In genomic region chr22:46986788-46987187, GRCh38 we compare ENCODE assay signal across 33 cellular contexts.
"Had no signal": no experiment of that assay in that cellular context is flagged by ENCODE, and none has a peak within 500 bp of the region (broad histone marks: within the 10 kb centered on the region; RNA-seq: fewer than 3 reads in every experiment).

No MANE protein-coding gene starts in this region.

- H3K36me3 ChIP-seq: brain microvascular endothelial cell had no signal

- ATAC-seq: activated CD4-positive, alpha-beta T cell treated with anti-CD3 and anti-CD28 coated beads for 36 hours; activated T-cell treated with anti-CD3 and anti-CD28 coated beads, Interleukin-2, amount 50 U/mL, for 72 hours; esophagus mucosa; T-cell had no signal

- H3K27me3 ChIP-seq: brain microvascular endothelial cell, dorsolateral prefrontal cortex had no signal

- H3K27ac Mint-ChIP-seq: activated CD4-positive, alpha-beta memory T cell treated with anti-CD3 and anti-CD28 coated beads, Interleukin-2, amount 10 ng/mL, durations not matched to agents 7 days and 5 days; activated CD4-positive, alpha-beta T cell treated with anti-CD3 and anti-CD28 coated beads for 36 hours; activated CD4-positive, alpha-beta T cell treated with anti-CD3 and anti-CD28 coated beads, Interleukin-2, amount 10 ng/mL, durations not matched to agents 7 days and 5 days; activated naive CD8-positive, alpha-beta T cell; activated T-cell treated with anti-CD3 and anti-CD28 coated beads, Interleukin-2, amount 50 U/mL, for 24 hours; activated T-cell treated with anti-CD3 and anti-CD28 coated beads, Interleukin-2, amount 50 U/mL, for 72 hours; dendritic cell treated with granulocyte-macrophage colony-stimulating factor and Interleukin-4, amounts not matched to agents 40 ng/mL and 50 ng/mL, for 4 days; endodermal cell; T-cell; T-helper 1 cell treated with Interleukin-12 subunit alpha and Interleukin-12 subunit beta and Interleukin-4 antibody, amounts not matched to agents 30 μg/mL and 1 μg/mL, for 36 hours; T-helper 2 cell treated with Interferon-gamma antibody and Interleukin-4, amounts not matched to agents 5 μg/mL and 100 μg/mL, for 36 hours had no signal

- H3K4me1 Mint-ChIP-seq: activated CD4-positive, alpha-beta memory T cell treated with anti-CD3 and anti-CD28 coated beads, Interleukin-2, amount 10 ng/mL, durations not matched to agents 7 days and 5 days; activated CD4-positive, alpha-beta T cell treated with anti-CD3 and anti-CD28 coated beads, Interleukin-2, amount 10 ng/mL, durations not matched to agents 7 days and 5 days; endodermal cell had no signal

- H3K4me3 ChIP-seq: coronary artery, dorsolateral prefrontal cortex had no signal

- FAIRE-seq: astrocyte, bronchial epithelial cell, frontal cortex had no signal

- H3K9me3 Mint-ChIP-seq: activated CD4-positive, alpha-beta memory T cell treated with anti-CD3 and anti-CD28 coated beads, Interleukin-2, amount 10 ng/mL, durations not matched to agents 7 days and 5 days; activated CD4-positive, alpha-beta T cell treated with anti-CD3 and anti-CD28 coated beads, Interleukin-2, amount 10 ng/mL, durations not matched to agents 7 days and 5 days; activated T-cell treated with anti-CD3 and anti-CD28 coated beads, Interleukin-2, amount 50 U/mL, for 24 hours; activated T-cell treated with anti-CD3 and anti-CD28 coated beads, Interleukin-2, amount 50 U/mL, for 72 hours; central memory CD8-positive, alpha-beta T cell; dendritic cell treated with granulocyte-macrophage colony-stimulating factor and Interleukin-4, amounts not matched to agents 40 ng/mL and 50 ng/mL, for 4 days; endodermal cell; T-cell; T-helper 1 cell treated with Interleukin-12 subunit alpha and Interleukin-12 subunit beta and Interleukin-4 antibody, amounts not matched to agents 30 μg/mL and 1 μg/mL, for 36 hours; T-helper 2 cell treated with Interferon-gamma antibody and Interleukin-4, amounts not matched to agents 5 μg/mL and 100 μg/mL, for 36 hours had no signal

- H3K27me3 Mint-ChIP-seq: activated CD4-positive, alpha-beta memory T cell treated with anti-CD3 and anti-CD28 coated beads, Interleukin-2, amount 10 ng/mL, durations not matched to agents 7 days and 5 days; activated CD4-positive, alpha-beta T cell treated with anti-CD3 and anti-CD28 coated beads for 36 hours; activated CD4-positive, alpha-beta T cell treated with anti-CD3 and anti-CD28 coated beads, Interleukin-2, amount 10 ng/mL, durations not matched to agents 7 days and 5 days; activated naive CD8-positive, alpha-beta T cell; activated T-cell treated with anti-CD3 and anti-CD28 coated beads, Interleukin-2, amount 50 U/mL, for 24 hours; central memory CD8-positive, alpha-beta T cell; dendritic cell treated with granulocyte-macrophage colony-stimulating factor and Interleukin-4, amounts not matched to agents 40 ng/mL and 50 ng/mL, for 4 days; T-cell had no signal

- DNase-seq: activated CD4-positive, alpha-beta memory T cell treated with anti-CD3 and anti-CD28 coated beads, Interleukin-2, amount 10 ng/mL, durations not matched to agents 7 days and 5 days; activated CD4-positive, alpha-beta T cell treated with anti-CD3 and anti-CD28 coated beads for 36 hours; activated CD4-positive, alpha-beta T cell treated with anti-CD3 and anti-CD28 coated beads, Interleukin-2, amount 10 ng/mL, durations not matched to agents 7 days and 5 days; activated CD4-positive, alpha-beta T cell treated with anti-CD3 and anti-CD28 coated beads, Interleukin-2, amount 50 U/mL, for 4 hours; activated CD4-positive, CD25-positive, alpha-beta regulatory T cell; activated CD4-positive, CD25-positive, alpha-beta regulatory T cell treated with anti-CD3 and anti-CD28 coated beads, Interleukin-2, amount 50 U/mL, for 72 hours; activated CD8-positive, alpha-beta memory T cell treated with anti-CD3 and anti-CD28 coated beads, Interleukin-2, amount 50 U/mL, for 48 hours; activated gamma-delta T cell treated with Interleukin-2 at 50 U/mL for 16 hours; activated naive CD4-positive, alpha-beta T cell treated with anti-CD3 and anti-CD28 coated beads, Interleukin-2, amount 50 U/mL, for 16 hours; activated naive CD4-positive, alpha-beta T cell treated with Interleukin-2 at 50 U/mL for 16 hours; activated T-cell treated with anti-CD3 and anti-CD28 coated beads for 4 hours; activated T-cell treated with anti-CD3 and anti-CD28 coated beads, Interleukin-2, amount 50 U/mL, for 24 hours; activated T-cell treated with anti-CD3 and anti-CD28 coated beads, Interleukin-2, amount 50 U/mL, for 72 hours; amniotic stem cell; anterior cingulate cortex; brain microvascular endothelial cell; dorsolateral prefrontal cortex; effector memory CD4-positive, alpha-beta T cell; endodermal cell; foreskin fibroblast; SW 1271; T-cell; T1000 had no signal

- H3K27ac ChIP-seq: brain microvascular endothelial cell, coronary artery, dorsolateral prefrontal cortex had no signal

- H3K4me3 Mint-ChIP-seq: activated CD4-positive, alpha-beta memory T cell treated with anti-CD3 and anti-CD28 coated beads, Interleukin-2, amount 10 ng/mL, durations not matched to agents 7 days and 5 days; activated CD4-positive, alpha-beta T cell treated with anti-CD3 and anti-CD28 coated beads for 36 hours; activated CD4-positive, alpha-beta T cell treated with anti-CD3 and anti-CD28 coated beads, Interleukin-2, amount 10 ng/mL, durations not matched to agents 7 days and 5 days; activated naive CD8-positive, alpha-beta T cell; activated T-cell treated with anti-CD3 and anti-CD28 coated beads, Interleukin-2, amount 50 U/mL, for 24 hours; activated T-cell treated with anti-CD3 and anti-CD28 coated beads, Interleukin-2, amount 50 U/mL, for 72 hours; central memory CD8-positive, alpha-beta T cell; dendritic cell treated with granulocyte-macrophage colony-stimulating factor and Interleukin-4, amounts not matched to agents 40 ng/mL and 50 ng/mL, for 4 days; endodermal cell; T-cell; T-helper 1 cell treated with Interleukin-12 subunit alpha and Interleukin-12 subunit beta and Interleukin-4 antibody, amounts not matched to agents 30 μg/mL and 1 μg/mL, for 36 hours; T-helper 2 cell treated with Interferon-gamma antibody and Interleukin-4, amounts not matched to agents 5 μg/mL and 100 μg/mL, for 36 hours had no signal
